In the genomic region with DNA sequence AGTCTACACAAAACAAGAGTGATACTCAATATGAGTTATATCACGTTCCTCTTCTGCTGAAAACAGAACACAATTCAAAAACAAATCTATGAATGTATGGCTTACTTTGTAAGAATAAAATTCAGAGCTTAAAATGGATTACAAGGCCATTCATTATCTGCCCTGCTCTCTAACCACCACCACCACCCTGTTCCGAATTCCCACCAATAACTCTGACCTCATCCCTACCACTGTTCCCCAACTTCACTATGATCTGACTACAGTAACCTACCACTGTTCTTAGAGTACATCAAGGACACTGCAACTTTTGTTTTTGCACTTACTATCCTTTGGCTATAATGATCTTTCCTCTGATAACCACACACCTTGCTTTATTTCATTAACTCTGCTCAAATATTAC, we compare ENCODE assay signal across 18 cellular contexts. TPM values are rescaled to one million over a fixed set of nuclear protein-coding genes. Genes with fewer than 3 reads are reported as not detected.
DNase-seq lines count a peak whose midpoint lies in the region; ATAC-seq and TF ChIP-seq lines count a peak whose summit lies in the region.
"Had no signal": no experiment of that assay in that cellular context is flagged by ENCODE, and none has a peak within 500 bp of the region (broad histone marks: within the 10 kb centered on the region; RNA-seq: fewer than 3 reads in every experiment).

No MANE protein-coding gene starts in this region.

- no peaks in the 10 kb centered on the region for H3K9me3 Mint-ChIP-seq in activated CD4-positive, alpha-beta memory T cell treated with anti-CD3 and anti-CD28 coated beads for 36 hours
- H3K9me3 Mint-ChIP-seq in activated CD4-positive, alpha-beta memory T cell treated with anti-CD3 and anti-CD28 coated beads, Interleukin-2, amount 10 ng/mL, durations not matched to agents 7 days and 5 days = no peaks in the 10 kb centered on the region
- H3K9me3 Mint-ChIP-seq in activated naive CD4-positive, alpha-beta T cell treated with anti-CD3 and anti-CD28 coated beads for 36 hours = no peaks in the 10 kb centered on the region
- H3K9me3 Mint-ChIP-seq: CD4-positive, alpha-beta T cell had no signal

- H3K4me3 Mint-ChIP-seq in activated CD4-positive, alpha-beta memory T cell treated with anti-CD3 and anti-CD28 coated beads for 36 hours = no peak overlapping the region
- H3K4me3 Mint-ChIP-seq in activated CD4-positive, alpha-beta memory T cell treated with anti-CD3 and anti-CD28 coated beads, Interleukin-2, amount 10 ng/mL, durations not matched to agents 7 days and 5 days = no peak overlapping the region
- H3K4me3 Mint-ChIP-seq in activated naive CD4-positive, alpha-beta T cell treated with anti-CD3 and anti-CD28 coated beads for 36 hours = no peak overlapping the region
- H3K4me3 Mint-ChIP-seq: B cell; CD4-positive, alpha-beta T cell had no signal

- H3K9me3 ChIP-seq in neutrophil (no peaks in the 10 kb centered on the region), gastrocnemius medialis (no peaks in the 10 kb centered on the region)
- H3K9me3 ChIP-seq: BLaER1 treated with 17β-estradiol and CSF1 and Interleukin-3, amounts not matched to agents 10 nM and 100 nM; Caco-2; HAP-1 had no signal

- H3K4me1 ChIP-seq in neutrophil (ENCODE audit: control insufficient read depth in 1 of 2, insufficient read depth in 1 of 2, low read depth in 1 of 2, low read length in 1 of 2) = peaks cover 0 to 24% of the 10 kb centered on the region in 2 experiments
- peaks cover 9 to 12% of the 10 kb centered on the region in 2 donors for H3K4me1 ChIP-seq in gastrocnemius medialis
- H3K4me1 ChIP-seq: Caco-2, HAP-1 had no signal

- no peak overlapping the region for H3K27ac Mint-ChIP-seq in activated CD4-positive, alpha-beta memory T cell treated with anti-CD3 and anti-CD28 coated beads for 36 hours
- H3K27ac Mint-ChIP-seq in activated CD4-positive, alpha-beta memory T cell treated with anti-CD3 and anti-CD28 coated beads, Interleukin-2, amount 10 ng/mL, durations not matched to agents 7 days and 5 days = no peak overlapping the region
- no peak overlapping the region for H3K27ac Mint-ChIP-seq in activated naive CD4-positive, alpha-beta T cell treated with anti-CD3 and anti-CD28 coated beads for 36 hours
- H3K27ac Mint-ChIP-seq: B cell; CD4-positive, alpha-beta T cell had no signal

- DNase-seq in activated CD4-positive, alpha-beta memory T cell treated with anti-CD3 and anti-CD28 coated beads for 36 hours = peak; percentile 41
- DNase-seq in activated CD4-positive, alpha-beta memory T cell treated with anti-CD3 and anti-CD28 coated beads, Interleukin-2, amount 10 ng/mL, durations not matched to agents 7 days and 5 days = no peak
- DNase-seq in CD1c-positive myeloid dendritic cell (ENCODE audit: extremely low spot score) = peak; percentile 13
- peak; percentile 40 for DNase-seq in MV-4-11 (lab: John Stamatoyannopoulos, UW)
- no peak for DNase-seq in A172 (ENCODE audit: low spot score)
- no peak for DNase-seq in gastrocnemius medialis
- no peak for DNase-seq in activated naive CD4-positive, alpha-beta T cell treated with anti-CD3 and anti-CD28 coated beads for 36 hours
- DNase-seq: 8988T; Caco-2; CD4-positive, alpha-beta T cell; GDM1; GM23248; IMR-90 had no signal

- in situ Hi-C loops in gastrocnemius medialis (cut with MboI; ENCODE audit: low sequenced_read_pairs in 4 of 4) = no loop called here

- no peak overlapping the region for H3K4me3 ChIP-seq in neutrophil (ENCODE audit: low read depth in 1 of 2, low read length in 1 of 2)
- H3K4me3 ChIP-seq in gastrocnemius medialis = no peak overlapping the region
- H3K4me3 ChIP-seq: BLaER1 treated with 17β-estradiol and CSF1 and Interleukin-3, amounts not matched to agents 10 nM and 100 nM; GM23248; HAP-1 had no signal

- POLR2A ChIA-PET in activated CD4-positive, alpha-beta memory T cell treated with anti-CD3 and anti-CD28 coated beads for 36 hours (lab: Charles Lee) = no interaction called here
- POLR2A ChIA-PET in activated CD4-positive, alpha-beta memory T cell treated with anti-CD3 and anti-CD28 coated beads, Interleukin-2, amount 10 ng/mL, durations not matched to agents 7 days and 5 days (lab: Charles Lee) = no interaction called here

- H3K36me3 ChIP-seq in neutrophil = no peaks in the 10 kb centered on the region
- H3K36me3 ChIP-seq in gastrocnemius medialis = no peaks in the 10 kb centered on the region
- H3K36me3 ChIP-seq: HAP-1 had no signal

- no peak for ATAC-seq in gastrocnemius medialis

- no peak for TF ChIP-seq POLR2A in gastrocnemius medialis (IDR thresholded peaks at IDR 0.05)

- no peaks in the 10 kb centered on the region for H3K27me3 Mint-ChIP-seq in activated CD4-positive, alpha-beta memory T cell treated with anti-CD3 and anti-CD28 coated beads for 36 hours
- no peaks in the 10 kb centered on the region for H3K27me3 Mint-ChIP-seq in activated CD4-positive, alpha-beta memory T cell treated with anti-CD3 and anti-CD28 coated beads, Interleukin-2, amount 10 ng/mL, durations not matched to agents 7 days and 5 days
- H3K27me3 Mint-ChIP-seq in activated naive CD4-positive, alpha-beta T cell treated with anti-CD3 and anti-CD28 coated beads for 36 hours (ENCODE audit: low read depth) = no peaks in the 10 kb centered on the region
- H3K27me3 Mint-ChIP-seq: B cell; CD4-positive, alpha-beta T cell had no signal

- H3K36me3 Mint-ChIP-seq in activated CD4-positive, alpha-beta memory T cell treated with anti-CD3 and anti-CD28 coated beads for 36 hours = no peaks in the 10 kb centered on the region
- no peaks in the 10 kb centered on the region for H3K36me3 Mint-ChIP-seq in activated CD4-positive, alpha-beta memory T cell treated with anti-CD3 and anti-CD28 coated beads, Interleukin-2, amount 10 ng/mL, durations not matched to agents 7 days and 5 days (ENCODE audit: low read depth)
- H3K36me3 Mint-ChIP-seq in activated naive CD4-positive, alpha-beta T cell treated with anti-CD3 and anti-CD28 coated beads for 36 hours (ENCODE audit: low read depth) = peaks cover 2% of the 10 kb centered on the region

- TF ChIP-seq CTCF in neutrophil (IDR thresholded peaks at IDR 0.05) (no peak), gastrocnemius medialis (IDR thresholded peaks at IDR 0.05 in 4 of 5, conservative IDR thresholded peaks at IDR 0.05 in 1 of 5) (no peak)

- H3K27ac ChIP-seq in neutrophil = peak overlapping the region; percentile 53
- no peak overlapping the region for H3K27ac ChIP-seq in gastrocnemius medialis
- H3K27ac ChIP-seq: BLaER1 treated with 17β-estradiol and CSF1 and Interleukin-3, amounts not matched to agents 10 nM and 100 nM; GM23248; HL-60 had no signal

- H3K4me1 Mint-ChIP-seq in activated CD4-positive, alpha-beta memory T cell treated with anti-CD3 and anti-CD28 coated beads for 36 hours (ENCODE audit: low read depth) = peaks cover 31% of the 10 kb centered on the region
- peaks cover 24% of the 10 kb centered on the region for H3K4me1 Mint-ChIP-seq in activated CD4-positive, alpha-beta memory T cell treated with anti-CD3 and anti-CD28 coated beads, Interleukin-2, amount 10 ng/mL, durations not matched to agents 7 days and 5 days
- H3K4me1 Mint-ChIP-seq in activated naive CD4-positive, alpha-beta T cell treated with anti-CD3 and anti-CD28 coated beads for 36 hours (ENCODE audit: low read depth) = peaks cover 30% of the 10 kb centered on the region

- H3K27me3 ChIP-seq in neutrophil = no peaks in the 10 kb centered on the region
- H3K27me3 ChIP-seq in gastrocnemius medialis = no peaks in the 10 kb centered on the region
- H3K27me3 ChIP-seq: BLaER1 treated with 17β-estradiol and CSF1 and Interleukin-3, amounts not matched to agents 10 nM and 100 nM had no signal

- intact Hi-C loops in activated CD4-positive, alpha-beta memory T cell treated with anti-CD3 and anti-CD28 coated beads for 36 hours (cut with micrococcal nuclease) = loop anchor here (1.0 kb wide), 1 partner anchor 24 kb away; no protein-coding TSS in a partner anchor
- intact Hi-C loops in gastrocnemius medialis (cut with DNase I; ENCODE audit: low total_unique reads) = no loop called here
- intact Hi-C loops in activated naive CD4-positive, alpha-beta T cell treated with anti-CD3 and anti-CD28 coated beads for 36 hours (cut with micrococcal nuclease) = no loop called here

- CTCF ChIA-PET in activated CD4-positive, alpha-beta memory T cell treated with anti-CD3 and anti-CD28 coated beads for 36 hours (lab: Charles Lee) = interaction anchor here (1.1 to 1.3 kb wide), 3 partner anchors 19 to 144 kb away, joined by 3 to 4 read pairs (median 4); no protein-coding TSS in a partner anchor
- CTCF ChIA-PET in activated CD4-positive, alpha-beta memory T cell treated with anti-CD3 and anti-CD28 coated beads, Interleukin-2, amount 10 ng/mL, durations not matched to agents 7 days and 5 days (lab: Charles Lee) = interaction anchor here (1.5 kb wide), 1 partner anchor 136 kb away, joined by 3 read pairs; no protein-coding TSS in a partner anchor
- CTCF ChIA-PET in activated naive CD4-positive, alpha-beta T cell treated with anti-CD3 and anti-CD28 coated beads for 36 hours (lab: Charles Lee) = interaction anchor here (0.6 to 1.2 kb wide), 3 partner anchors 14 to 107 kb away, joined by 3 to 7 read pairs (median 3); no protein-coding TSS in a partner anchor

RNA-seq across cellular contexts. Expression of gene FBXL20, which starts 21.3 kb away (rescaled TPM):
- total RNA-seq in activated CD4-positive, alpha-beta memory T cell treated with anti-CD3 and anti-CD28 coated beads for 36 hours = 10 to 100 TPM; 17.4 to 18.3 TPM
- 10 to 100 TPM; 17.5 to 18.4 TPM for total RNA-seq in activated CD4-positive, alpha-beta memory T cell treated with anti-CD3 and anti-CD28 coated beads, Interleukin-2, amount 10 ng/mL, durations not matched to agents 7 days and 5 days
- 9.8 and 11.9 TPM in 2 replicates for total RNA-seq in A172 (2014; rRNA removed; shearing (Covaris generic))
- total RNA-seq in gastrocnemius medialis = 10 to 100 TPM; 10.4 to 15.4 (median 13.1) TPM
- total RNA-seq in activated naive CD4-positive, alpha-beta T cell treated with anti-CD3 and anti-CD28 coated beads for 36 hours = 10 to 100 TPM; 14.2 to 15.4 TPM

Comparison
In these comparisons a context has a peak if more than half of its experiments do, and no peak if none do; other contexts are left out.
1. DNase-seq: peak in activated CD4-positive, alpha-beta memory T cell treated with anti-CD3 and anti-CD28 coated beads for 36 hours (single experiment), CD1c-positive myeloid dendritic cell (single experiment) and MV-4-11 (single experiment); none in activated CD4-positive, alpha-beta memory T cell treated with anti-CD3 and anti-CD28 coated beads, Interleukin-2, amount 10 ng/mL, durations not matched to agents 7 days and 5 days (single experiment), A172 (single experiment), gastrocnemius medialis (0 of 2) and activated naive CD4-positive, alpha-beta T cell treated with anti-CD3 and anti-CD28 coated beads for 36 hours (single experiment).